In genomic region chr3:50088725-50089602, GRCh38 we compare ENCODE assay signal across 8 cellular contexts. TPM values are rescaled to one million over a fixed set of nuclear protein-coding genes. Genes with fewer than 3 reads are reported as not detected.
DNase-seq lines count a peak whose midpoint lies in the region; ATAC-seq, FAIRE-seq and TF ChIP-seq lines count a peak whose summit lies in the region.

Gene RBM5, plus strand, starts transcription at chr3:50088919. Its CDS starts 1,516 bp downstream, at chr3:50090435.

- intact Hi-C loops in left ventricle myocardium inferior (cut with micrococcal nuclease) = no loop called here

- FAIRE-seq in GM12892 (lab: Jason Lieb, UNC) = peak; percentile 99

- ATAC-seq in HG02852 (IDR thresholded peaks at IDR 0.05; ENCODE audit: unreplicated experiment) (peak; percentile 97), T-helper 17 cell (peak; percentile 100)

- peak within 1 kb of the TSS; percentile 98 for H3K27ac Mint-ChIP-seq in T-helper 17 cell
- peak within 1 kb of the TSS; percentile 99 for H3K27ac Mint-ChIP-seq in progenitor cell of endocrine pancreas

- H3K36me3 Mint-ChIP-seq in T-helper 17 cell (ENCODE audit: low read depth) (peaks cover 7% of the 10 kb centered on the region), progenitor cell of endocrine pancreas (ENCODE audit: insufficient read depth) (peaks cover 23% of the 10 kb centered on the region)

- H3K9me3 ChIP-seq in T-helper 17 cell (ENCODE audit: control insufficient read depth, low read length, poor library complexity, severe bottlenecking) = no peaks in the 10 kb centered on the region
- no peaks in the 10 kb centered on the region for H3K9me3 ChIP-seq in left ventricle myocardium inferior (replicated peaks)

- H3K4me1 Mint-ChIP-seq in T-helper 17 cell = peaks cover 21% of the 10 kb centered on the region
- peaks cover 13% of the 10 kb centered on the region for H3K4me1 Mint-ChIP-seq in progenitor cell of endocrine pancreas (ENCODE audit: low read depth)

- H3K27ac ChIP-seq in left ventricle myocardium inferior (replicated peaks) = peak within 1 kb of the TSS; percentile 96

- TF ChIP-seq CTCF in left ventricle myocardium inferior (IDR thresholded peaks at IDR 0.05; ENCODE audit: borderline replicate concordance) = no peak
- TF ChIP-seq CTCF in progenitor cell of endocrine pancreas (IDR thresholded peaks at IDR 0.05; ENCODE audit: unreplicated experiment) = no peak

- no peaks in the 10 kb centered on the region for H3K9me3 Mint-ChIP-seq in progenitor cell of endocrine pancreas (ENCODE audit: low read depth)

- DNase-seq in GM12892 (ENCODE audit: insufficient read length) (peak; percentile 97), NCI-H146 treated with DMSO at 0.1 percent for 48 hours (lab: John Stamatoyannopoulos, UW; ENCODE audit: unreplicated experiment) (peak; percentile 65), T-helper 17 cell (peak; percentile 80), amygdala (lab: John Stamatoyannopoulos, UW) (peak; percentile 9 to 95 (median 87)), left ventricle myocardium inferior (peak; percentile 93), progenitor cell of endocrine pancreas (ENCODE audit: low spot score, unreplicated experiment) (peak; percentile 73), ureter (ENCODE audit: low spot score) (peak; percentile 94)

- peaks cover 43% of the 10 kb centered on the region for H3K4me1 ChIP-seq in left ventricle myocardium inferior

- H3K4me3 Mint-ChIP-seq in T-helper 17 cell (peak within 1 kb of the TSS; percentile 94), progenitor cell of endocrine pancreas (ENCODE audit: low read depth) (peak within 1 kb of the TSS; percentile 98)

- H3K36me3 ChIP-seq in left ventricle myocardium inferior = peaks cover 37% of the 10 kb centered on the region

- H3K27me3 ChIP-seq in left ventricle myocardium inferior (ENCODE audit: low read depth) = no peaks in the 10 kb centered on the region

- peak; percentile 81 for TF ChIP-seq POLR2A in GM12892 (IDR thresholded peaks at IDR 0.05; ENCODE audit: low read depth, low read length)

- H3K4me3 ChIP-seq in left ventricle myocardium inferior = peak within 1 kb of the TSS; percentile 97

- H3K27me3 Mint-ChIP-seq in T-helper 17 cell (no peaks in the 10 kb centered on the region), progenitor cell of endocrine pancreas (no peaks in the 10 kb centered on the region)

RNA-seq across cellular contexts. Expression of gene RBM5, which starts in this region (rescaled TPM):
- 81.3 TPM for polyA plus RNA-seq in GM12892 (2012; ENCODE audit: missing spikeins)
- total RNA-seq in T-helper 17 cell = 100 to 1,000 TPM; 292 to 353 TPM
- 58.4 TPM for total RNA-seq in left ventricle myocardium inferior
- 317 and 322 TPM in 2 replicates for total RNA-seq in progenitor cell of endocrine pancreas
- total RNA-seq in ureter = 220 TPM

Comparison
In these comparisons a context has a peak if more than half of its experiments do, and no peak if none do; other contexts are left out.
1. Peak in every context shown above with its lines: DNase-seq, ATAC-seq, H3K4me3 ChIP-seq and H3K27ac ChIP-seq.